ENCODE assay signal across 2 cellular contexts in the genomic region with DNA sequence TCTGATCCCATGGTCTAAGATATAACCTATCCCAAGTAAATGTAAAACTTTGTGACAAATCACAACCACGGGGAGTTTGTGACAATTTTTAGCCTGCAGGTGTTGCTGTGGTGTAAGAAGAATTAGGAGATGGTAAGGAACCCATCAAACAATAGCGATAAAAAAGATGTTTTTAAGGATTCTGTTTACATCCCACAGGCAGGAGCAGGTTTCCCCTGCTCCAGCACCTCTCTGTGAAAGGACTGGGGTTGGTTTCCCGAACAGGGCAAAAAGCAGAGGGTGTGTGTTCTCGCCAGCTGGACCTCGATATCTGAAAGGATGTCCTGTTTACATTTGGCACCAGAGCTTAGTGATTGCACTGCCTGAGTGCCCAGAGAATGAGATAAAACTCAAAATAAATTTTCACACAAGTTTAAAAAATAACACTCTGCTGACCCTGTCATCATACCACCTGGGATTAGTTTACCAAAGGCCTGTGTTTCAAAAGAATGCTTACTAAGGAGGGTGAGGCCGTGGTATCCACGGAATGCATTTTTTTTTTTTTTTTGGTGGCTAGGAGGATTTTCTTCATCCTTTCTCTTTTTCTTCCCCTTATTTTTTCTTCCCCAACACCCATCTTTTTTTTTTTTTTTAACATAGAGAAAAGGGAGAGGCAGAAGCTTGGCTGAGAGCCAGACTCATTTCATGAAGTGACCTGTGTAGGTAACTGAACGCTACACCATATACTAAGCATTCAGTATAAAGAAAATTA.
A peak's percentile ranks its signal among the peaks of the same experiment; 100 is the strongest.
TF ChIP-seq lines count a peak whose summit lies in the region.

No MANE protein-coding gene starts in this region.

TF ChIP-seq in liver, 16 proteins besides CTCF, POLR2A, EP300 and RAD21 (continued from another document):
- TF ChIP-seq, protein P1, sequence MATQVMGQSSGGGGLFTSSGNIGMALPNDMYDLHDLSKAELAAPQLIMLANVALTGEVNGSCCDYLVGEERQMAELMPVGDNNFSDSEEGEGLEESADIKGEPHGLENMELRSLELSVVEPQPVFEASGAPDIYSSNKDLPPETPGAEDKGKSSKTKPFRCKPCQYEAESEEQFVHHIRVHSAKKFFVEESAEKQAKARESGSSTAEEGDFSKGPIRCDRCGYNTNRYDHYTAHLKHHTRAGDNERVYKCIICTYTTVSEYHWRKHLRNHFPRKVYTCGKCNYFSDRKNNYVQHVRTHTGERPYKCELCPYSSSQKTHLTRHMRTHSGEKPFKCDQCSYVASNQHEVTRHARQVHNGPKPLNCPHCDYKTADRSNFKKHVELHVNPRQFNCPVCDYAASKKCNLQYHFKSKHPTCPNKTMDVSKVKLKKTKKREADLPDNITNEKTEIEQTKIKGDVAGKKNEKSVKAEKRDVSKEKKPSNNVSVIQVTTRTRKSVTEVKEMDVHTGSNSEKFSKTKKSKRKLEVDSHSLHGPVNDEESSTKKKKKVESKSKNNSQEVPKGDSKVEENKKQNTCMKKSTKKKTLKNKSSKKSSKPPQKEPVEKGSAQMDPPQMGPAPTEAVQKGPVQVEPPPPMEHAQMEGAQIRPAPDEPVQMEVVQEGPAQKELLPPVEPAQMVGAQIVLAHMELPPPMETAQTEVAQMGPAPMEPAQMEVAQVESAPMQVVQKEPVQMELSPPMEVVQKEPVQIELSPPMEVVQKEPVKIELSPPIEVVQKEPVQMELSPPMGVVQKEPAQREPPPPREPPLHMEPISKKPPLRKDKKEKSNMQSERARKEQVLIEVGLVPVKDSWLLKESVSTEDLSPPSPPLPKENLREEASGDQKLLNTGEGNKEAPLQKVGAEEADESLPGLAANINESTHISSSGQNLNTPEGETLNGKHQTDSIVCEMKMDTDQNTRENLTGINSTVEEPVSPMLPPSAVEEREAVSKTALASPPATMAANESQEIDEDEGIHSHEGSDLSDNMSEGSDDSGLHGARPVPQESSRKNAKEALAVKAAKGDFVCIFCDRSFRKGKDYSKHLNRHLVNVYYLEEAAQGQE (IDR thresholded peaks at IDR 0.05), result peak; percentile 52
- TF ChIP-seq FOXA2 (IDR thresholded peaks at IDR 0.05), result peak; percentile 62
- TF ChIP-seq HNF4A (conservative IDR thresholded peaks at IDR 0.05), result peak in 1 of 2 donors; percentile 40
TF ChIP-seq in liver: peak in this region for 6.

TF ChIP-seq in HepG2, 621 proteins besides CTCF, POLR2A, EP300 and RAD21 (continued from another document):
- TF ChIP-seq, protein P2, sequence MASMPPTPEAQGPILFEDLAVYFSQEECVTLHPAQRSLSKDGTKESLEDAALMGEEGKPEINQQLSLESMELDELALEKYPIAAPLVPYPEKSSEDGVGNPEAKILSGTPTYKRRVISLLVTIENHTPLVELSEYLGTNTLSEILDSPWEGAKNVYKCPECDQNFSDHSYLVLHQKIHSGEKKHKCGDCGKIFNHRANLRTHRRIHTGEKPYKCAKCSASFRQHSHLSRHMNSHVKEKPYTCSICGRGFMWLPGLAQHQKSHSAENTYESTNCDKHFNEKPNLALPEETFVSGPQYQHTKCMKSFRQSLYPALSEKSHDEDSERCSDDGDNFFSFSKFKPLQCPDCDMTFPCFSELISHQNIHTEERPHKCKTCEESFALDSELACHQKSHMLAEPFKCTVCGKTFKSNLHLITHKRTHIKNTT (CRISPR knock-in tag; IDR thresholded peaks at IDR 0.05), result no peak
- TF ChIP-seq MTF1 (CRISPR knock-in tag; IDR thresholded peaks at IDR 0.05) (no peak), SATB2 (CRISPR knock-in tag; IDR thresholded peaks at IDR 0.05) (no peak), GABPA (IDR thresholded peaks at IDR 0.05; ENCODE audit: low read depth, low read length) (no peak), GABPA (CRISPR knock-in tag; IDR thresholded peaks at IDR 0.05; ENCODE audit: low read depth) (no peak), DDIT3 (CRISPR knock-in tag; IDR thresholded peaks at IDR 0.05) (no peak), ZBED4 (CRISPR knock-in tag; IDR thresholded peaks at IDR 0.05; ENCODE audit: borderline replicate concordance) (no peak), ZC3H4 (CRISPR knock-in tag; IDR thresholded peaks at IDR 0.05; ENCODE audit: borderline replicate concordance) (no peak), CBX2 (IDR thresholded peaks at IDR 0.05; ENCODE audit: low read depth, low read length) (no peak), CBX2 (CRISPR knock-in tag; IDR thresholded peaks at IDR 0.05; ENCODE audit: low read depth) (no peak), NCOA2 (CRISPR knock-in tag; IDR thresholded peaks at IDR 0.05) (no peak), HOXA7 (CRISPR knock-in tag; IDR thresholded peaks at IDR 0.05) (no peak), ELF1 (CRISPR knock-in tag; IDR thresholded peaks at IDR 0.05) (no peak), ZNF639 (CRISPR knock-in tag; conservative IDR thresholded peaks at IDR 0.05) (no peak), FIP1L1 (IDR thresholded peaks at IDR 0.05; ENCODE audit: borderline replicate concordance, insufficient read depth, low read depth, low read length) (no peak)
- TF ChIP-seq, protein P3, sequence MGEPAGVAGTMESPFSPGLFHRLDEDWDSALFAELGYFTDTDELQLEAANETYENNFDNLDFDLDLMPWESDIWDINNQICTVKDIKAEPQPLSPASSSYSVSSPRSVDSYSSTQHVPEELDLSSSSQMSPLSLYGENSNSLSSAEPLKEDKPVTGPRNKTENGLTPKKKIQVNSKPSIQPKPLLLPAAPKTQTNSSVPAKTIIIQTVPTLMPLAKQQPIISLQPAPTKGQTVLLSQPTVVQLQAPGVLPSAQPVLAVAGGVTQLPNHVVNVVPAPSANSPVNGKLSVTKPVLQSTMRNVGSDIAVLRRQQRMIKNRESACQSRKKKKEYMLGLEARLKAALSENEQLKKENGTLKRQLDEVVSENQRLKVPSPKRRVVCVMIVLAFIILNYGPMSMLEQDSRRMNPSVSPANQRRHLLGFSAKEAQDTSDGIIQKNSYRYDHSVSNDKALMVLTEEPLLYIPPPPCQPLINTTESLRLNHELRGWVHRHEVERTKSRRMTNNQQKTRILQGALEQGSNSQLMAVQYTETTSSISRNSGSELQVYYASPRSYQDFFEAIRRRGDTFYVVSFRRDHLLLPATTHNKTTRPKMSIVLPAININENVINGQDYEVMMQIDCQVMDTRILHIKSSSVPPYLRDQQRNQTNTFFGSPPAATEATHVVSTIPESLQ (CRISPR knock-in tag; conservative IDR thresholded peaks at IDR 0.05), result no peak
- TF ChIP-seq, protein P4, sequence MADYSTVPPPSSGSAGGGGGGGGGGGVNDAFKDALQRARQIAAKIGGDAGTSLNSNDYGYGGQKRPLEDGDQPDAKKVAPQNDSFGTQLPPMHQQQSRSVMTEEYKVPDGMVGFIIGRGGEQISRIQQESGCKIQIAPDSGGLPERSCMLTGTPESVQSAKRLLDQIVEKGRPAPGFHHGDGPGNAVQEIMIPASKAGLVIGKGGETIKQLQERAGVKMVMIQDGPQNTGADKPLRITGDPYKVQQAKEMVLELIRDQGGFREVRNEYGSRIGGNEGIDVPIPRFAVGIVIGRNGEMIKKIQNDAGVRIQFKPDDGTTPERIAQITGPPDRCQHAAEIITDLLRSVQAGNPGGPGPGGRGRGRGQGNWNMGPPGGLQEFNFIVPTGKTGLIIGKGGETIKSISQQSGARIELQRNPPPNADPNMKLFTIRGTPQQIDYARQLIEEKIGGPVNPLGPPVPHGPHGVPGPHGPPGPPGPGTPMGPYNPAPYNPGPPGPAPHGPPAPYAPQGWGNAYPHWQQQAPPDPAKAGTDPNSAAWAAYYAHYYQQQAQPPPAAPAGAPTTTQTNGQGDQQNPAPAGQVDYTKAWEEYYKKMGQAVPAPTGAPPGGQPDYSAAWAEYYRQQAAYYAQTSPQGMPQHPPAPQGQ (CRISPR knock-in tag; IDR thresholded peaks at IDR 0.05; ENCODE audit: borderline replicate concordance), result no peak
